25 cellular contexts compared by ENCODE assay signal in genomic region chr19:30883071-30883470, GRCh38.
"Had no signal": no experiment of that assay in that cellular context is flagged by ENCODE, and none has a peak within 500 bp of the region (broad histone marks: within the 10 kb centered on the region; RNA-seq: fewer than 3 reads in every experiment).

No MANE protein-coding gene starts in this region.

- H3K9me3 Mint-ChIP-seq: effector memory CD8-positive, alpha-beta T cell; immature natural killer cell; memory B cell; nephron had no signal

- H3K9me3 ChIP-seq: prostate gland, right atrium auricular region, suprapubic skin, transverse colon, upper lobe of right lung, uterus had no signal

- H3K27me3 Mint-ChIP-seq: memory B cell had no signal

- H3K27ac ChIP-seq: prostate gland, right atrium auricular region, suprapubic skin, transverse colon, upper lobe of right lung, uterus had no signal

- H3K4me1 ChIP-seq: prostate gland, transverse colon, upper lobe of right lung, uterus had no signal

- DNase-seq: cortex of kidney; effector memory CD8-positive, alpha-beta T cell; foreskin melanocyte; hypothalamus; immature natural killer cell; left ventricle myocardium superior; midbrain; naive thymus-derived CD4-positive, alpha-beta T cell; stimulated activated CD4-positive, alpha-beta T cell treated with anti-CD3 and anti-CD28 coated beads, Interleukin-12 subunit alpha, Interleukin-12 subunit beta, amount 100 ng/mL, for 4 hours; stimulated activated CD4-positive, alpha-beta T cell treated with anti-CD3 and anti-CD28 coated beads, Interleukin-1b, Interleukin-23, amount 100 ng/mL, for 48 hours; stimulated activated CD4-positive, alpha-beta T cell treated with anti-CD3 and anti-CD28 coated beads, Interleukin-4, amount 100 ng/mL, for 1 hour; stimulated activated CD8-positive, alpha-beta memory T cell treated with anti-CD3 and anti-CD28 coated beads, Interleukin-4, amount 100 ng/mL, for 48 hours; stimulated activated naive CD4-positive, alpha-beta T cell; stimulated activated naive CD8-positive, alpha-beta T cell treated with anti-CD3 and anti-CD28 coated beads, Interleukin-15, amount 100 ng/mL, for 72 hours; transverse colon; upper lobe of right lung; uterus had no signal

- H3K27me3 ChIP-seq: right atrium auricular region, suprapubic skin, transverse colon, upper lobe of right lung, uterus had no signal

- H3K27ac Mint-ChIP-seq: effector memory CD8-positive, alpha-beta T cell; immature natural killer cell; memory B cell; naive thymus-derived CD4-positive, alpha-beta T cell; nephron; stimulated activated naive CD8-positive, alpha-beta T cell treated with anti-CD3 and anti-CD28 coated beads, Interleukin-15, amount 100 ng/mL, for 72 hours had no signal

- H3K36me3 Mint-ChIP-seq: immature natural killer cell; memory B cell; naive thymus-derived CD4-positive, alpha-beta T cell had no signal

- H3K4me3 ChIP-seq: lung, prostate gland, right atrium auricular region, smooth muscle cell, suprapubic skin, transverse colon, upper lobe of right lung, uterus had no signal

- H3K4me1 Mint-ChIP-seq: immature natural killer cell, memory B cell had no signal

- H3K4me3 Mint-ChIP-seq: effector memory CD8-positive, alpha-beta T cell; immature natural killer cell; memory B cell; naive thymus-derived CD4-positive, alpha-beta T cell; nephron; stimulated activated naive CD8-positive, alpha-beta T cell treated with anti-CD3 and anti-CD28 coated beads, Interleukin-15, amount 100 ng/mL, for 72 hours had no signal

- ATAC-seq: effector memory CD8-positive, alpha-beta T cell; left ventricle myocardium superior; naive thymus-derived CD4-positive, alpha-beta T cell; sciatic nerve; stimulated activated naive CD8-positive, alpha-beta T cell treated with anti-CD3 and anti-CD28 coated beads, Interleukin-15, amount 100 ng/mL, for 72 hours had no signal

- H3K36me3 ChIP-seq: prostate gland, right atrium auricular region, suprapubic skin, transverse colon, upper lobe of right lung, uterus had no signal
